ENCODE assay signal across 1 cellular context in the genomic region with DNA sequence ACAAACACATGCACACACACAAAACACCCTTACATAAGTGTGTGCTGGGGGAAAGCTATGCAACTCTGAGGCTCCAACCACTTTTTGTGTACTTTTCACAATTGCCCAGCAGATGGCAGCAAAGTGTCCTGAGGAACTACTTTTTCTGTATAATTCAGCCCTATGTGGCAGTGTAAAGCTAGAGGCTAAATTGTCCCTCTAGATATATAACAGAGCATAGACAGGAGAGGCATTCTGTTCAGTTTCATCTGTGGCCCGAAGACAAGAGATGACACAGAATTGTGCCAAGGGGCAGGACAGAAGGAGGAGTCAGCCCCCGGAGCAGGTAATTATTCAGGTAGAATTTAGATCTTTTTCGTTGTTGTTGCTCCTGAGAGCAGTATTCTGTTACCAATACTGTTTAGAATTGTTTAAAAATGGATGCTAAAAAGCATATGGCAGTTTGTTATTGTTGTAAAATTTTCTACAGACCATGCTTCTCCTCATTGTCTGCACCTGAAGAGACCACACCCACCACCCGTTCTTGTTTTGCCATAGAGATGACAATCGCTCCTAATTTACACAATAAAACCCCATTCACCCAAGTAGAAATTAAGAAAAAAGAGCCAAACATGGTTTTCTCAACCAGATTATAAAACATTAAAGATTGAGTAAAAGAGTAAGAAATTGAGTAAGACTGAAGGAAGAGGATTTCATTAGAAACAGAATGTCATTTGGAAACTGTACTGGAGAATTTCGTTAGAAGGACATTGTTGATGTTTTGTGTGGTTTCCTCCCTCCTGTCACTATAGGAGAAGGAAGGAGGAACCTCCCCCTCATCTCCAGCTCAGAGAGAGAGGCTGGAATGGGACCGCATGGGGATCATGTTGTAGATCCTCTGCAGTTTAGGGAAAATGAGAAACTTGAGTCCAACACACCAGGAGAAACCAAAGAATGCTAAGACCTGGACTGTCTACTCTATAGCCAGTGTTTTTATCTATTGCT.
TF ChIP-seq lines count a peak whose summit lies in the region.

No MANE protein-coding gene starts in this region.

TF ChIP-seq in HepG2, 621 proteins besides CTCF, POLR2A, EP300 and RAD21:
- TF ChIP-seq ZNF230 (CRISPR knock-in tag; IDR thresholded peaks at IDR 0.05) (no peak), ZNF496 (CRISPR knock-in tag; IDR thresholded peaks at IDR 0.05; ENCODE audit: insufficient replicate concordance) (no peak), STAG1 (CRISPR knock-in tag; IDR thresholded peaks at IDR 0.05) (peak; percentile 55), SMC3 (IDR thresholded peaks at IDR 0.05; ENCODE audit: low read length) (peak; percentile 69; the same call in 1 of the 2 replicates)
